In genomic region chr12:124740691-124741137, GRCh38 we compare ENCODE assay signal across 8 cellular contexts.
DNase-seq lines count a peak whose midpoint lies in the region; TF ChIP-seq lines count a peak whose summit lies in the region.

No MANE protein-coding gene starts in this region.

- peaks cover 0 to 35% (median 0%) of the 10 kb centered on the region in 4 donors for H3K27me3 ChIP-seq in esophagus squamous epithelium
- H3K27me3 ChIP-seq in CD4-positive, alpha-beta memory T cell (ENCODE audit: insufficient read depth, low read length) = no peaks in the 10 kb centered on the region

- CTCF ChIA-PET in GM10248 (lab: Yijun Ruan, JAX) (interaction anchor here (1.1 to 1.7 kb wide), 5 partner anchors 10 to 35 kb away, joined by 3 to 11 read pairs (median 4); no protein-coding TSS in a partner anchor), HEK293T (lab: Yijun Ruan, JAX) (no interaction called here)
- CTCF ChIA-PET in CD4-positive, alpha-beta memory T cell (lab: Charles Lee; ENCODE audit: partially characterized antibody) = interaction anchor here (0.5 kb wide), 1 partner anchor 33 kb away, joined by 3 read pairs; no protein-coding TSS in a partner anchor

- H3K27ac Mint-ChIP-seq in CD4-positive, alpha-beta memory T cell = no peak overlapping the region

- no peaks in the 10 kb centered on the region for H3K9me3 Mint-ChIP-seq in CD4-positive, alpha-beta memory T cell

- peak overlapping the region; percentile 11 to 89 (median 44) for H3K27ac ChIP-seq in esophagus squamous epithelium
- no peak overlapping the region for H3K27ac ChIP-seq in CD4-positive, alpha-beta memory T cell (ENCODE audit: low read depth, low read length)

- H3K36me3 ChIP-seq in esophagus squamous epithelium = no peaks in the 10 kb centered on the region
- H3K36me3 ChIP-seq in CD4-positive, alpha-beta memory T cell (ENCODE audit: insufficient read depth, low read length) = no peaks in the 10 kb centered on the region

- peaks cover 8 to 9% of the 10 kb centered on the region in 2 donors for H3K27me3 Mint-ChIP-seq in CD4-positive, alpha-beta memory T cell

- H3K36me3 Mint-ChIP-seq in CD4-positive, alpha-beta memory T cell = no peaks in the 10 kb centered on the region

- TF ChIP-seq CTCF in GM10248 (IDR thresholded peaks at IDR 0.05; ENCODE audit: control extremely low read depth, extremely low read depth, low read depth, missing control alignments) (no peak), esophagus squamous epithelium (IDR thresholded peaks at IDR 0.05) (peak in 1 of 6 experiments; percentile 17)

- H3K4me1 Mint-ChIP-seq in CD4-positive, alpha-beta memory T cell = peaks cover 7 to 25% (median 17%) of the 10 kb centered on the region in 4 donors

- H3K4me3 Mint-ChIP-seq in CD4-positive, alpha-beta memory T cell = no peak overlapping the region

- 14 to 20% methylated on average over 1 to 10 of the region's 11 CpGs for WGBS in esophagus squamous epithelium, 2 donors

- H3K4me3 ChIP-seq in esophagus squamous epithelium = no peak overlapping the region
- no peak overlapping the region for H3K4me3 ChIP-seq in CD4-positive, alpha-beta memory T cell (ENCODE audit: low read length in 2 of 2)

- TF ChIP-seq POLR2A in esophagus squamous epithelium (IDR thresholded peaks at IDR 0.05) = peak in 1 of 4 donors; percentile 12

- intact Hi-C loops in esophagus squamous epithelium (cut with DNase I) = no loop called here
- intact Hi-C loops in CD4-positive, alpha-beta memory T cell (cut with micrococcal nuclease) = no loop called here

- peaks cover 7 to 36% (median 19%) of the 10 kb centered on the region in 3 donors for H3K4me1 ChIP-seq in esophagus squamous epithelium
- peaks cover 7% of the 10 kb centered on the region for H3K4me1 ChIP-seq in CD4-positive, alpha-beta memory T cell (ENCODE audit: insufficient read depth, low read length)

- DNase-seq in GM10248 (ENCODE audit: extremely low spot score) (peak; percentile 52), RPMI8226 (peak; percentile 19), esophagus squamous epithelium (lab: John Stamatoyannopoulos, UW) (no peak), pulmonary artery endothelial cell (ENCODE audit: low read depth, low spot score) (peak; percentile 52), NK-92 (lab: John Stamatoyannopoulos, UW; ENCODE audit: unreplicated experiment) (no peak), SIG-M5 (lab: John Stamatoyannopoulos, UW) (no peak), HEK293T (ENCODE audit: extremely low spot score) (no peak)
- DNase-seq in CD4-positive, alpha-beta memory T cell = no peak

- H3K9me3 ChIP-seq in esophagus squamous epithelium = no peaks in the 10 kb centered on the region
- H3K9me3 ChIP-seq in CD4-positive, alpha-beta memory T cell (ENCODE audit: control insufficient read depth in 1 of 2, low read length in 2 of 2) = no peaks in the 10 kb centered on the region

- POLR2A ChIA-PET in GM10248 (lab: Yijun Ruan, JAX) = no interaction called here
- POLR2A ChIA-PET in CD4-positive, alpha-beta memory T cell (lab: Charles Lee; ENCODE audit: partially characterized antibody) = no interaction called here
- POLR2A ChIA-PET in HEK293T (lab: Yijun Ruan, JAX) = no interaction called here

TF ChIP-seq in HEK293T, 16 proteins besides CTCF, POLR2A, EP300 and RAD21:
- no peak for TF ChIP-seq BHLHE40 (IDR thresholded peaks at IDR 0.05; ENCODE audit: borderline replicate concordance)
- TF ChIP-seq LEF1 (IDR thresholded peaks at IDR 0.05; ENCODE audit: borderline replicate concordance) = no peak
- TF ChIP-seq SUZ12 (IDR thresholded peaks at IDR 0.05) = no peak
- no peak for TF ChIP-seq L3MBTL2 (conservative IDR thresholded peaks at IDR 0.05)
- no peak for TF ChIP-seq ARNT (IDR thresholded peaks at IDR 0.05)
- no peak for TF ChIP-seq SP1 (IDR thresholded peaks at IDR 0.05)
- TF ChIP-seq FOXA1 (IDR thresholded peaks at IDR 0.05) = no peak
- no peak for TF ChIP-seq PKNOX1 (IDR thresholded peaks at IDR 0.05)
- no peak for TF ChIP-seq ZNF384 (IDR thresholded peaks at IDR 0.05)
- no peak for TF ChIP-seq CTBP1 (IDR thresholded peaks at IDR 0.05; ENCODE audit: borderline replicate concordance)

Comparison
In these comparisons a context has a peak if more than half of its experiments do, and no peak if none do; other contexts are left out.
1. DNase-seq: peak in GM10248 (single experiment), RPMI8226 (single experiment) and pulmonary artery endothelial cell (single experiment); none in esophagus squamous epithelium (single experiment), CD4-positive, alpha-beta memory T cell (0 of 5), NK-92 (single experiment), SIG-M5 (single experiment) and HEK293T (single experiment).